In the genomic region with DNA sequence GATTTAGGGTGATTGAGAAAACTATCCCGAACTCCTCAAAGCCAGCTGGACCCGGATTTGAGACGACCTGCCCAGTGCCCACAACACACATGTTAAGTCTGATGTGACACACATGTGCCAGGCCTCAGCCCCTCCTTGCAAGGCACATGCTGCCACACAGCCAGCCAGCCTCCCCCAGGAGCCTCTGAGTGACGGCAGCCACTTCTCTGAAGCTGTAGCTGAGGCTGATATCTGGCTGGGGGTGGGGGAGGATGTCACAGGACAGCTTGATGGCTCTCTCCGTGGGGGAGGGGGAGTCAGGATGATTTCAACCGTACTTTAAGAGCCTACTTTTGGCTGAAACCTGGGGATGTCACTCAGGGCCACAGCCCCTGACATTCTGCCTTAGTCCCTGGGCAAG, we compare ENCODE assay signal across 29 cellular contexts. TPM values are rescaled to one million over a fixed set of nuclear protein-coding genes. Genes with fewer than 3 reads are reported as not detected.
A peak's percentile ranks its signal among the peaks of the same experiment; 100 is the strongest.
DNase-seq lines count a peak whose midpoint lies in the region; ATAC-seq, FAIRE-seq and TF ChIP-seq lines count a peak whose summit lies in the region.
"Had no signal": no experiment of that assay in that cellular context is flagged by ENCODE, and none has a peak within 500 bp of the region (broad histone marks: within the 10 kb centered on the region; RNA-seq: fewer than 3 reads in every experiment).

No MANE protein-coding gene starts in this region.

- no peak overlapping the region for H3K4me3 Mint-ChIP-seq in activated CD8-positive, alpha-beta T cell treated with anti-CD3 and anti-CD28 coated beads for 36 hours
- H3K4me3 Mint-ChIP-seq in activated CD8-positive, alpha-beta T cell treated with anti-CD3 and anti-CD28 coated beads, Interleukin-2, amount 10 ng/mL, durations not matched to agents 7 days and 5 days, result no peak overlapping the region
- no peak overlapping the region for H3K4me3 Mint-ChIP-seq in CD8-positive, alpha-beta T cell
- H3K4me3 Mint-ChIP-seq: activated T-cell treated with anti-CD3 and anti-CD28 coated beads, Interleukin-2, amount 50 U/mL, for 24 hours; natural killer cell treated with Interleukin-12 subunit alpha and Interleukin-12 subunit beta and Interleukin-15 and Interleukin-18, amount 100 ng/mL, for 72 hours had no signal

- CTCF ChIA-PET in activated CD8-positive, alpha-beta T cell treated with anti-CD3 and anti-CD28 coated beads for 36 hours (lab: Charles Lee), result interaction anchor here (1.4 to 2.4 kb wide), 3 partner anchors 9 to 102 kb away, joined by 6 to 8 read pairs (median 8); no protein-coding TSS in a partner anchor
- CTCF ChIA-PET in activated CD8-positive, alpha-beta T cell treated with anti-CD3 and anti-CD28 coated beads, Interleukin-2, amount 10 ng/mL, durations not matched to agents 7 days and 5 days (lab: Charles Lee), result interaction anchor here (0.7 to 0.9 kb wide), 4 partner anchors 9 to 102 kb away, joined by 3 read pairs; no protein-coding TSS in a partner anchor
- CTCF ChIA-PET in CD8-positive, alpha-beta T cell (lab: Charles Lee), result interaction anchor here (1.0 to 14.0 kb wide), 4 partner anchors 11 to 103 kb away, joined by 3 to 262 read pairs (median 6); no protein-coding TSS in a partner anchor

- DNase-seq in activated CD8-positive, alpha-beta T cell treated with anti-CD3 and anti-CD28 coated beads for 36 hours, result peak; percentile 42
- DNase-seq in activated CD8-positive, alpha-beta T cell treated with anti-CD3 and anti-CD28 coated beads, Interleukin-2, amount 10 ng/mL, durations not matched to agents 7 days and 5 days, result no peak
- DNase-seq in testis (peak; percentile 84), kidney (no peak), NCI-H748 (lab: John Stamatoyannopoulos, UW; ENCODE audit: unreplicated experiment) (no peak)
- DNase-seq in CD8-positive, alpha-beta T cell, result no peak
- DNase-seq: activated CD4-positive, alpha-beta T cell treated with anti-CD3 and anti-CD28 coated beads for 1 hour; activated T-cell treated with anti-CD3 and anti-CD28 coated beads, Interleukin-2, amount 50 U/mL, for 24 hours; brain microvascular endothelial cell; effector CD8-positive, alpha-beta T cell; Karpas-422; NCI-H146; pancreas; SIG-M5; stimulated activated CD4-positive, alpha-beta T cell treated with anti-CD3 and anti-CD28 coated beads, Interleukin-4, amount 100 ng/mL, for 4 hours; stimulated activated naive CD4-positive, alpha-beta T cell treated with Interleukin-2 at 50 U/mL for 16 hours; T-helper 1 cell; tibial artery had no signal

- TF ChIP-seq POLR2A in testis (IDR thresholded peaks at IDR 0.05), result no peak

- intact Hi-C loops in activated CD8-positive, alpha-beta T cell treated with anti-CD3 and anti-CD28 coated beads for 36 hours (cut with micrococcal nuclease), result no loop called here
- intact Hi-C loops in testis (cut with DNase I; ENCODE audit: low total_unique reads), result no loop called here
- intact Hi-C loops in CD8-positive, alpha-beta T cell (cut with DNase I, micrococcal nuclease), result no loop called here
- intact Hi-C loops in kidney (cut with DNase I), result no loop called here

- TF ChIP-seq CTCF in activated CD8-positive, alpha-beta T cell treated with anti-CD3 and anti-CD28 coated beads for 36 hours (IDR thresholded peaks at IDR 0.05), result no peak
- TF ChIP-seq CTCF in testis (IDR thresholded peaks at IDR 0.05), result no peak
- TF ChIP-seq CTCF in CD8-positive, alpha-beta T cell (IDR thresholded peaks at IDR 0.05), result no peak
- TF ChIP-seq CTCF in kidney (IDR thresholded peaks at IDR 0.05; ENCODE audit: borderline replicate concordance, extremely low read depth, insufficient read depth), result no peak

- H3K27ac Mint-ChIP-seq in activated CD8-positive, alpha-beta T cell treated with anti-CD3 and anti-CD28 coated beads for 36 hours, result no peak overlapping the region
- H3K27ac Mint-ChIP-seq in activated CD8-positive, alpha-beta T cell treated with anti-CD3 and anti-CD28 coated beads, Interleukin-2, amount 10 ng/mL, durations not matched to agents 7 days and 5 days, result no peak overlapping the region
- H3K27ac Mint-ChIP-seq in CD8-positive, alpha-beta T cell, result no peak overlapping the region
- H3K27ac Mint-ChIP-seq: activated T-cell treated with anti-CD3 and anti-CD28 coated beads, Interleukin-2, amount 50 U/mL, for 24 hours; natural killer cell treated with Interleukin-12 subunit alpha and Interleukin-12 subunit beta and Interleukin-15 and Interleukin-18, amount 100 ng/mL, for 72 hours had no signal

- no peaks in the 10 kb centered on the region for H3K36me3 Mint-ChIP-seq in activated CD8-positive, alpha-beta T cell treated with anti-CD3 and anti-CD28 coated beads for 36 hours (ENCODE audit: low read depth)
- H3K36me3 Mint-ChIP-seq in activated CD8-positive, alpha-beta T cell treated with anti-CD3 and anti-CD28 coated beads, Interleukin-2, amount 10 ng/mL, durations not matched to agents 7 days and 5 days (ENCODE audit: low read depth), result no peaks in the 10 kb centered on the region
- no peaks in the 10 kb centered on the region for H3K36me3 Mint-ChIP-seq in CD8-positive, alpha-beta T cell
- H3K36me3 Mint-ChIP-seq: natural killer cell treated with Interleukin-12 subunit alpha and Interleukin-12 subunit beta and Interleukin-15 and Interleukin-18, amount 100 ng/mL, for 72 hours had no signal

- POLR2A ChIA-PET in activated CD8-positive, alpha-beta T cell treated with anti-CD3 and anti-CD28 coated beads for 36 hours (lab: Charles Lee), result no interaction called here
- POLR2A ChIA-PET in activated CD8-positive, alpha-beta T cell treated with anti-CD3 and anti-CD28 coated beads, Interleukin-2, amount 10 ng/mL, durations not matched to agents 7 days and 5 days (lab: Charles Lee), result interaction anchor here (0.5 kb wide), 1 partner anchor 223 kb away, joined by 4 read pairs; no protein-coding TSS in a partner anchor
- POLR2A ChIA-PET in CD8-positive, alpha-beta T cell (lab: Charles Lee), result no interaction called here

- no peaks in the 10 kb centered on the region for H3K9me3 Mint-ChIP-seq in activated CD8-positive, alpha-beta T cell treated with anti-CD3 and anti-CD28 coated beads for 36 hours
- no peaks in the 10 kb centered on the region for H3K9me3 Mint-ChIP-seq in activated CD8-positive, alpha-beta T cell treated with anti-CD3 and anti-CD28 coated beads, Interleukin-2, amount 10 ng/mL, durations not matched to agents 7 days and 5 days (ENCODE audit: insufficient read depth)
- H3K9me3 Mint-ChIP-seq in CD8-positive, alpha-beta T cell, result no peaks in the 10 kb centered on the region
- H3K9me3 Mint-ChIP-seq: activated T-cell treated with anti-CD3 and anti-CD28 coated beads, Interleukin-2, amount 50 U/mL, for 24 hours; natural killer cell treated with Interleukin-12 subunit alpha and Interleukin-12 subunit beta and Interleukin-15 and Interleukin-18, amount 100 ng/mL, for 72 hours had no signal

- peaks cover 7% of the 10 kb centered on the region for H3K27me3 ChIP-seq in layer of hippocampus (ENCODE audit: control insufficient read depth, insufficient read depth, low read length)
- no peaks in the 10 kb centered on the region for H3K27me3 ChIP-seq in testis
- peaks cover 60% of the 10 kb centered on the region for H3K27me3 ChIP-seq in CD8-positive, alpha-beta T cell (ENCODE audit: insufficient read depth, low read length)

- H3K9me3 ChIP-seq in testis, result no peaks in the 10 kb centered on the region
- no peaks in the 10 kb centered on the region for H3K9me3 ChIP-seq in CD8-positive, alpha-beta T cell (ENCODE audit: low read length)
- H3K9me3 ChIP-seq in kidney (ENCODE audit: control insufficient read depth in 1 of 2, low read length in 2 of 2), result no peaks in the 10 kb centered on the region
- H3K9me3 ChIP-seq: adrenal gland, pancreas, tibial artery had no signal

- FAIRE-seq in kidney (lab: Jason Lieb, UNC), result no peak
- FAIRE-seq: D721Med, GM19239, pancreas, TTC549 had no signal

- peak; percentile 38 for ATAC-seq in activated CD8-positive, alpha-beta T cell treated with anti-CD3 and anti-CD28 coated beads for 36 hours
- no peak for ATAC-seq in activated CD8-positive, alpha-beta T cell treated with anti-CD3 and anti-CD28 coated beads, Interleukin-2, amount 10 ng/mL, durations not matched to agents 7 days and 5 days
- ATAC-seq in CD8-positive, alpha-beta T cell, result no peak
- ATAC-seq: natural killer cell treated with Interleukin-12 subunit alpha and Interleukin-12 subunit beta and Interleukin-15 and Interleukin-18, amount 100 ng/mL, for 72 hours; Panc1; pancreas; right cardiac atrium had no signal

- H3K36me3 ChIP-seq in testis (ENCODE audit: low read depth, missing control alignments) (no peaks in the 10 kb centered on the region), kidney (ENCODE audit: control insufficient read depth in 1 of 2, insufficient read depth in 2 of 2, low read length in 2 of 2) (no peaks in the 10 kb centered on the region)
- H3K36me3 ChIP-seq in CD8-positive, alpha-beta T cell (ENCODE audit: insufficient read depth, low read length), result no peaks in the 10 kb centered on the region
- H3K36me3 ChIP-seq: adrenal gland, brain microvascular endothelial cell, pancreas, tibial artery had no signal

- WGBS in testis, 2 donors, result 39 to 51% methylated on average over 6 of the region's 6 CpGs

- H3K4me3 ChIP-seq in testis (no peak overlapping the region), kidney (ENCODE audit: low read length in 2 of 2) (no peak overlapping the region)
- no peak overlapping the region for H3K4me3 ChIP-seq in CD8-positive, alpha-beta T cell (ENCODE audit: low read depth, low read length)
- H3K4me3 ChIP-seq: adrenal gland, pancreas, tibial artery had no signal

- no peak overlapping the region for H3K9ac ChIP-seq in kidney (ENCODE audit: low read length in 2 of 2)

- H3K27ac ChIP-seq in angular gyrus (ENCODE audit: low read depth, low read length), result peak overlapping the region; percentile 91
- peak overlapping the region; percentile 74 for H3K27ac ChIP-seq in layer of hippocampus (ENCODE audit: low read depth, low read length)
- H3K27ac ChIP-seq in testis, result no peak overlapping the region
- no peak overlapping the region for H3K27ac ChIP-seq in CD8-positive, alpha-beta T cell (ENCODE audit: low read depth, low read length)
- H3K27ac ChIP-seq in kidney (ENCODE audit: low read depth in 2 of 2, low read length in 2 of 2), result no peak overlapping the region
- H3K27ac ChIP-seq: brain microvascular endothelial cell, pancreas, tibial artery had no signal

- H3K4me1 ChIP-seq in testis, result peaks cover 10% of the 10 kb centered on the region
- peaks cover 32% of the 10 kb centered on the region for H3K4me1 ChIP-seq in CD8-positive, alpha-beta T cell (ENCODE audit: insufficient read depth, low read length)
- peaks cover 0 to 10% of the 10 kb centered on the region in 2 donors for H3K4me1 ChIP-seq in kidney (ENCODE audit: control insufficient read depth in 1 of 2, insufficient read depth in 1 of 2, low read depth in 1 of 2, low read length in 2 of 2)

- H3K27me3 Mint-ChIP-seq in activated CD8-positive, alpha-beta T cell treated with anti-CD3 and anti-CD28 coated beads for 36 hours, result peaks cover 77% of the 10 kb centered on the region
- H3K27me3 Mint-ChIP-seq in activated CD8-positive, alpha-beta T cell treated with anti-CD3 and anti-CD28 coated beads, Interleukin-2, amount 10 ng/mL, durations not matched to agents 7 days and 5 days (ENCODE audit: low read depth), result peaks cover 72% of the 10 kb centered on the region
- H3K27me3 Mint-ChIP-seq in CD8-positive, alpha-beta T cell (ENCODE audit: low read depth), result peaks cover 73% of the 10 kb centered on the region

- peaks cover 23% of the 10 kb centered on the region for H3K4me1 Mint-ChIP-seq in activated CD8-positive, alpha-beta T cell treated with anti-CD3 and anti-CD28 coated beads for 36 hours (ENCODE audit: low read depth)
- peaks cover 9% of the 10 kb centered on the region for H3K4me1 Mint-ChIP-seq in activated CD8-positive, alpha-beta T cell treated with anti-CD3 and anti-CD28 coated beads, Interleukin-2, amount 10 ng/mL, durations not matched to agents 7 days and 5 days (ENCODE audit: low read depth)
- peaks cover 20% of the 10 kb centered on the region for H3K4me1 Mint-ChIP-seq in CD8-positive, alpha-beta T cell (ENCODE audit: low read depth)

RNA-seq across cellular contexts. Expression of a gene that starts 40.9 kb away (rescaled TPM):
- 1 to 10 TPM in 1 of 2 experiments, under 1 TPM in 1; 0.74 to 1.1 TPM for total RNA-seq in activated CD8-positive, alpha-beta T cell treated with anti-CD3 and anti-CD28 coated beads for 36 hours
- under 1 TPM in 1 of 2 experiments, not detected in 1; 0.34 TPM for total RNA-seq in activated CD8-positive, alpha-beta T cell treated with anti-CD3 and anti-CD28 coated beads, Interleukin-2, amount 10 ng/mL, durations not matched to agents 7 days and 5 days
- 1 to 10 TPM; 6.2 to 8.9 TPM for total RNA-seq in testis
- polyA plus RNA-seq in testis (ENCODE audit: insufficient read depth, low read depth, low replicate concordance), result 3.2 TPM
- under 1 TPM; 0.47 to 0.52 TPM for total RNA-seq in CD8-positive, alpha-beta T cell
- 6.1 TPM for total RNA-seq in kidney
- 0.34 TPM for polyA plus RNA-seq in kidney (ENCODE audit: insufficient read depth, low read depth, low replicate concordance)
- total RNA-seq: fibroblast of villous mesenchyme, mononuclear cell had no signal

Comparison
In these comparisons a context has a peak if more than half of its experiments do, and no peak if none do; other contexts are left out.
1. DNase-seq: peak in activated CD8-positive, alpha-beta T cell treated with anti-CD3 and anti-CD28 coated beads for 36 hours (single experiment) and testis (single experiment); none in activated CD8-positive, alpha-beta T cell treated with anti-CD3 and anti-CD28 coated beads, Interleukin-2, amount 10 ng/mL, durations not matched to agents 7 days and 5 days (single experiment), CD8-positive, alpha-beta T cell (0 of 7), kidney (single experiment) and NCI-H748 (single experiment).
2. H3K27ac ChIP-seq: peak in angular gyrus (single experiment) and layer of hippocampus (single experiment); none in testis (0 of 2), CD8-positive, alpha-beta T cell (single experiment) and kidney (0 of 2).